9 cellular contexts compared by ENCODE assay signal in the genomic region with DNA sequence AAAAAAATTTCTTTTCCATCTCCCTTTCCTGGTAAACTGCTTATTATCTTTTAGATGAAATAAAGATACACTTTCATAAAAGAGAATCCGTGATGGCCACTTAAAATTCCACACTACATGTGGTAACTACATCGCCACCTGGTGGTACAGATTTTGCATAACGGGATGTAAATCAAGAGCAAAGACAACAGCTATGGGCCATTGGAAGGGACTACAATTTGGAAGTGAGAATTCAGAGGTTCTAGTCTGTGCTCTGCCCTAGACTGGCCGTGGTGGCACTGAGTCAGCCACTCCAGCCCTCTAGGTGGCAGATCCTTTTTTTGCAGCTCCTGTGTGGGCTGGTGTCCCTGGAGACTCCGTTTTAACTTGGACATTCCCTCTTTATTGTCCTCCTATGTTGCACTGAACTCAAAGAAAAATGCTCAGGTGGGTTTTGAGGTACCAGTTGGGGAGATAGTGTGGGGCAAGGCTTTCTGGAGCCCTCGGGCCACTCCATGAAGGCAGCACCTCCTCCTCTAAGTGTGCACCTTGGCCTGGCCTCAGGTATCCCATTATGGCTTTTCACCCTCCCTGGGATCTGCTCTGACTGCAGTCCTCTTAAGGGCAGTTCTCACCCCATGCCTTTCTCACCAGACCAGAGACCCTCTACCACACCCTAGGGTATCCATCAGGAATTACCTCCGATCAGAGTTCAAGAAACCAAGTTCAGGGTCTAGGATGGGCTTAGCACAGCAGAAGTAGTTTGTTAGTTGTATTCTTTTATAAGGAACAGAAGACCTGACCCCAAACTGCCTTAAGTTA. TPM values are rescaled to one million over a fixed set of nuclear protein-coding genes. Genes with fewer than 3 reads are reported as not detected.
DNase-seq lines count a peak whose midpoint lies in the region; ATAC-seq and TF ChIP-seq lines count a peak whose summit lies in the region.
"Had no signal": no experiment of that assay in that cellular context is flagged by ENCODE, and none has a peak within 500 bp of the region (broad histone marks: within the 10 kb centered on the region; RNA-seq: fewer than 3 reads in every experiment).

No MANE protein-coding gene starts in this region.

- H3K4me1 ChIP-seq in right lobe of liver: no peaks in the 10 kb centered on the region

- POLR2A ChIA-PET in activated CD4-positive, alpha-beta T cell treated with anti-CD3 and anti-CD28 coated beads for 36 hours (lab: Charles Lee): no interaction called here

- peak; percentile 47 for TF ChIP-seq CTCF in coronary artery (IDR thresholded peaks at IDR 0.05)
- peak; percentile 74 to 84 (median 81) for TF ChIP-seq CTCF in right lobe of liver (IDR thresholded peaks at IDR 0.05)

- peak; percentile 67 for ATAC-seq in HG02943 (IDR thresholded peaks at IDR 0.05; ENCODE audit: low read depth, unreplicated experiment)
- peak; percentile 68 for ATAC-seq in activated CD4-positive, alpha-beta T cell treated with anti-CD3 and anti-CD28 coated beads for 36 hours
- peak; percentile 78 to 89 (median 82) for ATAC-seq in right lobe of liver
- ATAC-seq in HG03521 (IDR thresholded peaks at IDR 0.05; ENCODE audit: unreplicated experiment): no peak

- CTCF ChIA-PET in activated CD4-positive, alpha-beta T cell treated with anti-CD3 and anti-CD28 coated beads for 36 hours (lab: Charles Lee): interaction anchor here (0.6 to 3.0 kb wide), 20 partner anchors 10 to 207 kb away, joined by 3 to 19 read pairs (median 4); partner anchors contain the start of gene SPSB4

- no peak overlapping the region for H3K27ac ChIP-seq in coronary artery
- H3K27ac ChIP-seq in right lobe of liver: no peak overlapping the region

- H3K36me3 ChIP-seq in right lobe of liver: no peaks in the 10 kb centered on the region

- TF ChIP-seq POLR2A in right lobe of liver (IDR thresholded peaks at IDR 0.05): no peak

- no peaks in the 10 kb centered on the region for H3K9me3 Mint-ChIP-seq in activated CD4-positive, alpha-beta T cell treated with anti-CD3 and anti-CD28 coated beads for 36 hours (ENCODE audit: low read depth)
- H3K9me3 Mint-ChIP-seq: central memory CD8-positive, alpha-beta T cell had no signal

- H3K36me3 Mint-ChIP-seq in activated CD4-positive, alpha-beta T cell treated with anti-CD3 and anti-CD28 coated beads for 36 hours (ENCODE audit: low read depth): no peaks in the 10 kb centered on the region

- intact Hi-C loops in activated CD4-positive, alpha-beta T cell treated with anti-CD3 and anti-CD28 coated beads for 36 hours (cut with DNase I, micrococcal nuclease): loop anchor here (1.0 to 5.0 kb wide), 6 partner anchors 54 to 208 kb away; partner anchors contain the start of gene SPSB4 (in 1 of the 2)
- intact Hi-C loops in right lobe of liver (cut with DNase I): loop anchor here in 1 of 2 donors (10.0 kb wide), 1 partner anchor 101 kb away; no protein-coding TSS in a partner anchor

- peak; percentile 86 for DNase-seq in DMS53 (lab: John Stamatoyannopoulos, UW)
- peak; percentile 56 to 89 for DNase-seq in NCI-H446 (lab: John Stamatoyannopoulos, UW)
- DNase-seq in activated CD4-positive, alpha-beta T cell treated with anti-CD3 and anti-CD28 coated beads for 36 hours: peak; percentile 78
- no peak for DNase-seq in coronary artery (ENCODE audit: low spot score)
- peak in 1 of 3 donors; percentile 69 for DNase-seq in right lobe of liver
- DNase-seq in stimulated activated CD8-positive, alpha-beta memory T cell treated with anti-CD3 and anti-CD28 coated beads, Interleukin-12 subunit alpha, Interleukin-12 subunit beta, amount 100 ng/mL, for 1 hour (ENCODE audit: low read depth): peak; percentile 48

- H3K27ac Mint-ChIP-seq in activated CD4-positive, alpha-beta T cell treated with anti-CD3 and anti-CD28 coated beads for 36 hours: no peak overlapping the region

- H3K27me3 Mint-ChIP-seq in activated CD4-positive, alpha-beta T cell treated with anti-CD3 and anti-CD28 coated beads for 36 hours: no peaks in the 10 kb centered on the region

- no peaks in the 10 kb centered on the region for H3K4me1 Mint-ChIP-seq in activated CD4-positive, alpha-beta T cell treated with anti-CD3 and anti-CD28 coated beads for 36 hours
- H3K4me1 Mint-ChIP-seq: central memory CD8-positive, alpha-beta T cell had no signal

- H3K4me3 Mint-ChIP-seq in activated CD4-positive, alpha-beta T cell treated with anti-CD3 and anti-CD28 coated beads for 36 hours: no peak overlapping the region
- H3K4me3 Mint-ChIP-seq: central memory CD8-positive, alpha-beta T cell had no signal

- 24% methylated on average over 7 of the region's 7 CpGs for WGBS in right lobe of liver (ENCODE audit: insufficient coverage, low coverage, low lambda C conversion rate, missing lambda C conversion rate)

- H3K4me3 ChIP-seq in coronary artery: no peak overlapping the region
- no peak overlapping the region for H3K4me3 ChIP-seq in right lobe of liver

- no peaks in the 10 kb centered on the region for H3K9me3 ChIP-seq in right lobe of liver

- H3K27me3 ChIP-seq in right lobe of liver: no peaks in the 10 kb centered on the region

RNA-seq across cellular contexts. Expression of gene SPSB4, which starts 54.9 kb away (rescaled TPM):
- total RNA-seq in activated CD4-positive, alpha-beta T cell treated with anti-CD3 and anti-CD28 coated beads for 36 hours: not detected
- 1 to 10 TPM in 1 of 6 experiments, under 1 TPM in 2, not detected in 3; 0.62 to 1.0 (median 0.98) TPM for total RNA-seq in right lobe of liver
